19 cellular contexts compared by ENCODE assay signal in the genomic region with DNA sequence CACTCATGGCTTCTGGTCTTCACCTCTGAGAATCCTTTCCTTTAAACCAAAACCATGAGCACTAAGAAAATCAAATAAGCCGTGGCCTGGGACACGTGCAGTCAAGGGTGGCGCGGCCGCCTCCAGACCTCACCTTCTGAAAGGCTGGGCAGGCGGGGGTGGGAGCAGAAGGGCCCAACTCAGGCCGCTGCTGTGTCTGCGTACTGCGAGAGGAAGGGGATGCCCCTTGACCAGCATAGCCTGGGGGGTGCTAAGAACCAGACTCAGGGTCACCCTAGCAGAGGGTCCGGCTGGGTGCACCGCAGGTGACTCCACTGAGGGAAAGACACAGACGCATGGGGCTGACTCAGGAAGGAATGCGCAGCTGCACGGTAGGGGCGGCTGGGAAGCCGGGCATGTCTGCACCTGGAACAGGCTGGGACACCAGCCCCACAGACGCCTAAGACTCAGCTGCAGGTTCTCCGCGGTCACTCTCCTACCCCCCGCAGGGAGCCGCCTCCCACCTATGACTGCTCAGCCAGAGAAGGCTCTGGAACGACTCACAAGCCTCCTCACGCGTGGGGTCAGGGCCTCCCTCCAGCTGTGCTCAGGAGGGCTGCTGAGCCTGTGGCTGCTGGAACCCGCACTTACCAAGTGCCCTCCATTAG.
DNase-seq lines count a peak whose midpoint lies in the region; ATAC-seq and TF ChIP-seq lines count a peak whose summit lies in the region.
"Had no signal": no experiment of that assay in that cellular context is flagged by ENCODE, and none has a peak within 500 bp of the region (broad histone marks: within the 10 kb centered on the region; RNA-seq: fewer than 3 reads in every experiment).

No MANE protein-coding gene starts in this region.

- H3K4me2 ChIP-seq in SK-N-SH, result no peak overlapping the region

- no peaks in the 10 kb centered on the region for H3K4me1 Mint-ChIP-seq in naive thymus-derived CD4-positive, alpha-beta T cell
- H3K4me1 Mint-ChIP-seq: CD4-positive, CD25-positive, alpha-beta regulatory T cell had no signal

- no peak overlapping the region for H3K27ac Mint-ChIP-seq in naive thymus-derived CD4-positive, alpha-beta T cell
- H3K27ac Mint-ChIP-seq: activated naive CD8-positive, alpha-beta T cell; CD4-positive, CD25-positive, alpha-beta regulatory T cell; HFFc6 had no signal

- TF ChIP-seq RAD21 in SK-N-SH (IDR thresholded peaks at IDR 0.05; ENCODE audit: low read length), result no peak

- H3K79me2 ChIP-seq in SK-N-SH (ENCODE audit: insufficient read depth), result no peaks in the 10 kb centered on the region

- no peak overlapping the region for H3K4me3 Mint-ChIP-seq in naive thymus-derived CD4-positive, alpha-beta T cell
- H3K4me3 Mint-ChIP-seq: activated naive CD8-positive, alpha-beta T cell; CD4-positive, CD25-positive, alpha-beta regulatory T cell; HFFc6 had no signal

- H4K20me1 ChIP-seq in SK-N-SH (ENCODE audit: insufficient read depth), result no peaks in the 10 kb centered on the region

- H3K4me3 ChIP-seq in SK-N-SH (ENCODE audit: low read depth in 2 of 2, low read length in 1 of 2), result no peak overlapping the region
- H3K4me3 ChIP-seq in naive thymus-derived CD4-positive, alpha-beta T cell (ENCODE audit: low read length), result no peak overlapping the region
- H3K4me3 ChIP-seq in thymus (ENCODE audit: low read length), result no peak overlapping the region
- H3K4me3 ChIP-seq in dorsolateral prefrontal cortex, result no peak overlapping the region
- H3K4me3 ChIP-seq: colonic mucosa had no signal

- intact Hi-C loops in naive thymus-derived CD4-positive, alpha-beta T cell (cut with micrococcal nuclease), result no loop called here
- intact Hi-C loops in dorsolateral prefrontal cortex (cut with DNase I), result no loop called here

- H3K36me3 Mint-ChIP-seq in naive thymus-derived CD4-positive, alpha-beta T cell, result peaks cover 0 to 4% (median 0%) of the 10 kb centered on the region in 5 donors
- H3K36me3 Mint-ChIP-seq: activated naive CD8-positive, alpha-beta T cell; CD4-positive, CD25-positive, alpha-beta regulatory T cell had no signal

- no peak overlapping the region for H2AFZ ChIP-seq in SK-N-SH (ENCODE audit: low read depth)

- peaks cover 0 to 6% (median 0%) of the 10 kb centered on the region in 11 donors for H3K9me3 Mint-ChIP-seq in naive thymus-derived CD4-positive, alpha-beta T cell

- TF ChIP-seq CTCF in SK-N-SH (IDR thresholded peaks at IDR 0.05) (no peak), dorsolateral prefrontal cortex (IDR thresholded peaks at IDR 0.05 in 54 of 56, conservative IDR thresholded peaks at IDR 0.05 in 2 of 56; ENCODE audit: low read depth in 1 of 56, partially characterized antibody in 56 of 56) (no peak)

- H3K4me1 ChIP-seq in SK-N-SH (ENCODE audit: control insufficient read depth in 1 of 2, insufficient read depth in 2 of 2, low read depth in 1 of 2, low read length in 1 of 2) (peaks cover 0 to 14% of the 10 kb centered on the region in 2 experiments; a peak in 1 of 4 replicates), thymus (ENCODE audit: control insufficient read depth, insufficient read depth, low read length) (no peaks in the 10 kb centered on the region)
- H3K4me1 ChIP-seq in naive thymus-derived CD4-positive, alpha-beta T cell (ENCODE audit: control insufficient read depth in 2 of 2, insufficient read depth in 2 of 2, low read length in 2 of 2), result no peaks in the 10 kb centered on the region
- H3K4me1 ChIP-seq: colonic mucosa had no signal

- no peaks in the 10 kb centered on the region for H3K9me3 ChIP-seq in SK-N-SH
- H3K9me3 ChIP-seq in naive thymus-derived CD4-positive, alpha-beta T cell (ENCODE audit: control insufficient read depth in 2 of 3, low read length in 3 of 3), result peaks cover 0 to 3% (median 0%) of the 10 kb centered on the region in 3 experiments
- H3K9me3 ChIP-seq in thymus (ENCODE audit: control insufficient read depth), result peaks cover 1% of the 10 kb centered on the region
- H3K9me3 ChIP-seq: colonic mucosa had no signal

- no peak for ATAC-seq in SK-N-SH treated with all-trans-retinoic acid at 6 μM for 48 hours
- ATAC-seq in naive thymus-derived CD4-positive, alpha-beta T cell, result peak; percentile 16
- ATAC-seq: activated CD4-positive, CD25-positive, alpha-beta regulatory T cell treated with anti-CD3 and anti-CD28 coated beads, Interleukin-2, amount 50 U/mL, for 24 hours; left lobe of liver had no signal

- H3K27ac ChIP-seq in SK-N-SH (ENCODE audit: low read depth in 2 of 2, low read length in 1 of 2) (peak overlapping the region in 1 of 2 experiments; percentile 11; a peak in 1 of 4 replicates), thymus (ENCODE audit: low read depth) (peak overlapping the region; percentile 67), dorsolateral prefrontal cortex (peak overlapping the region in 10 of 59 donors; percentile 1 to 58 (median 36))
- no peak overlapping the region for H3K27ac ChIP-seq in naive thymus-derived CD4-positive, alpha-beta T cell (ENCODE audit: low read depth, low read length)
- H3K27ac ChIP-seq: colonic mucosa had no signal

- H3K9me2 ChIP-seq in SK-N-SH, result no peaks in the 10 kb centered on the region

- POLR2A ChIA-PET in SK-N-SH (lab: Yijun Ruan, JAX), result no interaction called here
- POLR2A ChIA-PET in naive thymus-derived CD4-positive, alpha-beta T cell (lab: Charles Lee), result no interaction called here

- no peaks in the 10 kb centered on the region for H3K27me3 Mint-ChIP-seq in naive thymus-derived CD4-positive, alpha-beta T cell
- H3K27me3 Mint-ChIP-seq: activated naive CD8-positive, alpha-beta T cell; CD4-positive, CD25-positive, alpha-beta regulatory T cell had no signal

- H3F3A ChIP-seq in SK-N-SH (replicated peaks; ENCODE audit: insufficient read depth), result no peaks in the 10 kb centered on the region

- CTCF ChIA-PET in SK-N-SH (lab: Yijun Ruan, JAX), result interaction anchor here (0.6 kb wide), 1 partner anchor 545 kb away, joined by 3 read pairs; no protein-coding TSS in a partner anchor
- CTCF ChIA-PET in naive thymus-derived CD4-positive, alpha-beta T cell (lab: Charles Lee), result no interaction called here

- 59% methylated on average over 23 of the region's 25 CpGs for WGBS in SK-N-SH (ENCODE audit: low lambda C conversion rate)
- 92% methylated on average over 25 of the region's 25 CpGs for WGBS in thymus

- H3K36me3 ChIP-seq in SK-N-SH (replicated peaks in 1 of 2; ENCODE audit: control insufficient read depth in 1 of 2, insufficient read depth in 2 of 2, low read length in 1 of 2) (no peaks in the 10 kb centered on the region), thymus (ENCODE audit: control insufficient read depth, insufficient read depth) (no peaks in the 10 kb centered on the region)
- no peaks in the 10 kb centered on the region for H3K36me3 ChIP-seq in naive thymus-derived CD4-positive, alpha-beta T cell (ENCODE audit: control insufficient read depth in 2 of 3, insufficient read depth in 3 of 3, low read length in 3 of 3)
- H3K36me3 ChIP-seq: colonic mucosa had no signal

- DNase-seq in SK-N-SH (peak; percentile 47), SK-N-DZ (ENCODE audit: low spot score) (peak; percentile 21), NCI-H187 treated with DMSO at 0.1 percent for 48 hours (lab: John Stamatoyannopoulos, UW) (no peak), dorsolateral prefrontal cortex (no peak)
- no peak for DNase-seq in naive thymus-derived CD4-positive, alpha-beta T cell
- DNase-seq in activated T-cell treated with anti-CD3 and anti-CD28 coated beads, Interleukin-2, amount 50 U/mL, for 1 hour, result no peak
- DNase-seq: CD4-positive, CD25-positive, alpha-beta regulatory T cell; colonic mucosa; DND-41; foreskin melanocyte; HFFc6; NCI-H146; NCI-H526; T1000 had no signal

- H3K27me3 ChIP-seq in SK-N-SH (ENCODE audit: insufficient read depth) (no peaks in the 10 kb centered on the region), thymus (ENCODE audit: control insufficient read depth, insufficient read depth) (no peaks in the 10 kb centered on the region), dorsolateral prefrontal cortex (no peaks in the 10 kb centered on the region)
- no peaks in the 10 kb centered on the region for H3K27me3 ChIP-seq in naive thymus-derived CD4-positive, alpha-beta T cell (ENCODE audit: control insufficient read depth in 2 of 2, insufficient read depth in 2 of 2, low read length in 2 of 2)
- H3K27me3 ChIP-seq: colonic mucosa had no signal

- no peak overlapping the region for H3K9ac ChIP-seq in SK-N-SH

- TF ChIP-seq EP300 in SK-N-SH (IDR thresholded peaks at IDR 0.05; ENCODE audit: borderline replicate concordance in 1 of 2, low read depth in 1 of 2, low read length in 1 of 2), result no peak

TF ChIP-seq in SK-N-SH, 30 proteins besides CTCF, POLR2A, EP300 and RAD21 (continues in another document):
- TF ChIP-seq MEF2A (IDR thresholded peaks at IDR 0.05; ENCODE audit: borderline replicate concordance, low read depth), result no peak

TF ChIP-seq in SK-N-SH treated with all-trans-retinoic acid at 6 μM for 48 hours, 23 proteins besides CTCF, POLR2A, EP300 and RAD21 (continues in another document):
- TF ChIP-seq BACH2 (CRISPR knock-in tag; IDR thresholded peaks at IDR 0.05; ENCODE audit: borderline replicate concordance) (no peak), ZNF70 (CRISPR knock-in tag; IDR thresholded peaks at IDR 0.05) (no peak), ARNTL (CRISPR knock-in tag; IDR thresholded peaks at IDR 0.05; ENCODE audit: borderline replicate concordance, low read depth) (no peak), ZNF8 (CRISPR knock-in tag; IDR thresholded peaks at IDR 0.05) (no peak)
- TF ChIP-seq, protein P1, sequence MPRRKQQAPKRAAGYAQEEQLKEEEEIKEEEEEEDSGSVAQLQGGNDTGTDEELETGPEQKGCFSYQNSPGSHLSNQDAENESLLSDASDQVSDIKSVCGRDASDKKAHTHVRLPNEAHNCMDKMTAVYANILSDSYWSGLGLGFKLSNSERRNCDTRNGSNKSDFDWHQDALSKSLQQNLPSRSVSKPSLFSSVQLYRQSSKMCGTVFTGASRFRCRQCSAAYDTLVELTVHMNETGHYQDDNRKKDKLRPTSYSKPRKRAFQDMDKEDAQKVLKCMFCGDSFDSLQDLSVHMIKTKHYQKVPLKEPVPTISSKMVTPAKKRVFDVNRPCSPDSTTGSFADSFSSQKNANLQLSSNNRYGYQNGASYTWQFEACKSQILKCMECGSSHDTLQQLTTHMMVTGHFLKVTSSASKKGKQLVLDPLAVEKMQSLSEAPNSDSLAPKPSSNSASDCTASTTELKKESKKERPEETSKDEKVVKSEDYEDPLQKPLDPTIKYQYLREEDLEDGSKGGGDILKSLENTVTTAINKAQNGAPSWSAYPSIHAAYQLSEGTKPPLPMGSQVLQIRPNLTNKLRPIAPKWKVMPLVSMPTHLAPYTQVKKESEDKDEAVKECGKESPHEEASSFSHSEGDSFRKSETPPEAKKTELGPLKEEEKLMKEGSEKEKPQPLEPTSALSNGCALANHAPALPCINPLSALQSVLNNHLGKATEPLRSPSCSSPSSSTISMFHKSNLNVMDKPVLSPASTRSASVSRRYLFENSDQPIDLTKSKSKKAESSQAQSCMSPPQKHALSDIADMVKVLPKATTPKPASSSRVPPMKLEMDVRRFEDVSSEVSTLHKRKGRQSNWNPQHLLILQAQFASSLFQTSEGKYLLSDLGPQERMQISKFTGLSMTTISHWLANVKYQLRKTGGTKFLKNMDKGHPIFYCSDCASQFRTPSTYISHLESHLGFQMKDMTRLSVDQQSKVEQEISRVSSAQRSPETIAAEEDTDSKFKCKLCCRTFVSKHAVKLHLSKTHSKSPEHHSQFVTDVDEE (CRISPR knock-in tag; IDR thresholded peaks at IDR 0.05), result no peak

Comparison
In these comparisons a context has a peak if more than half of its experiments do, and no peak if none do; other contexts are left out.
1. DNase-seq: peak in SK-N-SH (single experiment) and SK-N-DZ (single experiment); none in naive thymus-derived CD4-positive, alpha-beta T cell (0 of 9), activated T-cell treated with anti-CD3 and anti-CD28 coated beads, Interleukin-2, amount 50 U/mL, for 1 hour (single experiment), NCI-H187 treated with DMSO at 0.1 percent for 48 hours (single experiment) and dorsolateral prefrontal cortex (0 of 10).